In the genomic region with DNA sequence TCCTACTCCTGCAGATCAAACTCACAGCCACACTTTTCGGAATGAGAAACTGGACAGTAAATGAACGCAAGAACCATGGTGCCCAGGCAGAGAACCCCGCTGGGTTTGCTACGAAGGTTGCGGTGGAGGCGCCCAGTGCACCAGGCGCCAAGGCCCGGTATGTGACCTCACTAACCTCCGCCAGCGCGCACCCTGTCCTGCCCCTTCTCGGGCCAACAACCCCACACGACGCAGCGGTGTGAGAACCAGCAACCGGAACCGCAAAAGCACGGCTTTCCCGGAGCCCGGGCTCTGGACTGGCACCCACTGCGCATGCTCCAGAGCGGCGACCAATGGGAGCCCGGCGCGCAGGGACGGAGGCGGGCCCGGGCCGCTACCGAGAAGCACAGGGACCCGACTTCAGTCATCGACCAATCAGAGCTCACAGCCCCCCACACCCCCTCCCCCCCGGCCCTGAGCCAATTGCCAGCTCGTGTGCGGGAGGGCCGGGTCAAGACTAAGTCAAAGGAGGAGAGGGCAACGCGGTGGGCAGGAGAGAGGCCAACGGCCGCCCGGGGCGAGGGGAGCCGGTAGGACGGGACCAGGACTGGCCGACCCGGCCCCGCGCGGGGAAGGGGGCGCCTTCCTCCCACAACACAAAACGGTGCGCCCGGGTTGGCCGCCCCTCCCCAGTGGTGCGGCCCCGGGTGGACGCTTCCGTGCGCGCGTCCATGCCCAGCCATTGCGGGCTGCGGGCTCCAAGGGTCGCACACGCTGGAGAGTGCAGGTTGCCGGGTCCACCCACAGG, we compare ENCODE assay signal across 8 cellular contexts. TPM values are rescaled to one million over a fixed set of nuclear protein-coding genes. Genes with fewer than 3 reads are reported as not detected.
A peak's percentile ranks its signal among the peaks of the same experiment; 100 is the strongest.
DNase-seq lines count a peak whose midpoint lies in the region; ATAC-seq, FAIRE-seq and TF ChIP-seq lines count a peak whose summit lies in the region.

No MANE protein-coding gene starts in this region.

- peak overlapping the region; percentile 98 for H3K9ac ChIP-seq in HepG2 (ENCODE audit: insufficient read depth, low read depth, low read length)

- peaks cover 23% of the 10 kb centered on the region for H3K4me1 ChIP-seq in HepG2 (ENCODE audit: insufficient read depth, low read length)

- H3K36me3 ChIP-seq in HepG2 (replicated peaks in 1 of 2; ENCODE audit: control insufficient read depth in 1 of 2, insufficient read depth in 2 of 2, low read length in 2 of 2), result no peaks in the 10 kb centered on the region

- intact Hi-C loops in HepG2 (cut with micrococcal nuclease; ENCODE audit: unreplicated experiment), result loop anchor here (2.0 kb wide), 1 partner anchor 21 kb away; the partner anchor contains the start of gene SUV39H1

- FAIRE-seq in HepG2 (lab: Jason Lieb, UNC), result no peak

- DNase-seq in NCI-H69 (lab: John Stamatoyannopoulos, UW) (peak; percentile 93), cortex of kidney (lab: John Stamatoyannopoulos, UW) (peak; percentile 21), HepG2 (ENCODE audit: low spot score) (peak; percentile 84)
- DNase-seq in activated CD4-positive, alpha-beta T cell treated with anti-CD3 and anti-CD28 coated beads, Interleukin-2, amount 50 U/mL, for 1 hour, result peak; percentile 85
- DNase-seq in stimulated activated CD4-positive, alpha-beta T cell treated with anti-CD3 and anti-CD28 coated beads, Interleukin-2, amount 100 ng/mL, for 48 hours, result peak; percentile 74 to 79

- POLR2A ChIA-PET in HepG2 (lab: Yijun Ruan, JAX), result interaction anchor here (0.5 to 2.4 kb wide), 26 partner anchors 8 to 604 kb away, joined by 3 to 45 read pairs (median 4); partner anchors contain the start of genes GRIPAP1, HDAC6, PQBP1 and RBM3

- no peaks in the 10 kb centered on the region for H3K27me3 ChIP-seq in HepG2 (ENCODE audit: control insufficient read depth in 1 of 2, insufficient read depth in 2 of 2, low read length in 2 of 2)

- peaks cover 2% of the 10 kb centered on the region for H3K79me2 ChIP-seq in HepG2 (ENCODE audit: insufficient read depth, low read length)

- no CpG with 5 or more reads among the region's 67 CpGs for WGBS in HepG2 (ENCODE audit: low lambda C conversion rate)

- H3K9me3 ChIP-seq in HepG2 (ENCODE audit: low read length), result no peaks in the 10 kb centered on the region

- TF ChIP-seq POLR2A in HepG2 (IDR thresholded peaks at IDR 0.05; ENCODE audit: insufficient read depth in 1 of 2, low read depth in 2 of 2, low read length in 2 of 2), result peak; percentile 78 to 87

- in situ Hi-C loops in HepG2 (cut with HindIII; ENCODE audit: extremely low pct_ligation_motif_present, low pct_unique_long_range_greater_than_20kb), result no loop called here

- CTCF ChIA-PET in HepG2 (lab: Yijun Ruan, JAX; ENCODE audit: low intra/inter-chr PET ratio, low total read pairs), result no interaction called here

- H3K4me2 ChIP-seq in HepG2 (ENCODE audit: low read depth, low read length), result peak overlapping the region; percentile 75

- TF ChIP-seq EP300 in HepG2 (IDR thresholded peaks at IDR 0.05; ENCODE audit: low read depth in 2 of 2, low read length in 2 of 2) (no peak), HepG2 (CRISPR knock-in tag; IDR thresholded peaks at IDR 0.05; ENCODE audit: borderline replicate concordance) (no peak)

- ATAC-seq in GM19395 (IDR thresholded peaks at IDR 0.05; ENCODE audit: unreplicated experiment), result peak; percentile 91
- peak; percentile 91 for ATAC-seq in HG03521 (IDR thresholded peaks at IDR 0.05; ENCODE audit: unreplicated experiment)
- peak; percentile 88 for ATAC-seq in HepG2

- TF ChIP-seq CTCF in C4-2B (conservative IDR thresholded peaks at IDR 0.05), result no peak
- TF ChIP-seq CTCF in HepG2 (CRISPR knock-in tag; IDR thresholded peaks at IDR 0.05), result no peak

- peak overlapping the region; percentile 69 to 93 (median 87) for H3K4me3 ChIP-seq in HepG2 (replicated peaks in 1 of 3; ENCODE audit: insufficient read depth in 1 of 3, low read depth in 2 of 3, low read length in 3 of 3)

- H2AFZ ChIP-seq in HepG2 (ENCODE audit: low read length), result no peak overlapping the region

- no peak for TF ChIP-seq RAD21 in HepG2 (CRISPR knock-in tag; IDR thresholded peaks at IDR 0.05)

- BruUV-seq in HepG2 (replicated peaks; lab: Mats Ljungman, UMichigan), result no TSS peak

- H3K27ac ChIP-seq in C4-2B (peak overlapping the region; percentile 88), HepG2 (ENCODE audit: extremely low read length, insufficient read depth, low read length) (peak overlapping the region; percentile 98)

- no peaks in the 10 kb centered on the region for H4K20me1 ChIP-seq in HepG2 (ENCODE audit: insufficient read depth, low read length)

TF ChIP-seq in HepG2, 621 proteins besides CTCF, POLR2A, EP300 and RAD21 (continues in another document):
- TF ChIP-seq ZNF543 (CRISPR knock-in tag; IDR thresholded peaks at IDR 0.05), result 0 out of 2 replicates have a peak, but pooled peaks have one; percentile 20

RNA-seq across cellular contexts. Expression of gene WAS, which starts 7.3 kb away (rescaled TPM):
- not detected in 2 replicates for total RNA-seq in HepG2 (2016; rRNA removed; fragmentation: Illumina TruSeq; extraction: Trizol)
- not detected in 2 replicates for total RNA-seq in HepG2 (2016; cell fraction: cytosol; rRNA removed; fragmentation: Illumina TruSeq; extraction: Trizol; ENCODE audit: low read depth)
- total RNA-seq in HepG2 (2016; cell fraction: insoluble cytoplasmic fraction; rRNA removed; fragmentation: Illumina TruSeq; extraction: Trizol), result not detected in 2 replicates
- not detected in 2 replicates for total RNA-seq in HepG2 (2016; cell fraction: membrane; rRNA removed; fragmentation: Illumina TruSeq; extraction: Trizol)
- not detected in 2 replicates for total RNA-seq in HepG2 (2016; cell fraction: nucleus; rRNA removed; fragmentation: Illumina TruSeq; extraction: Trizol)
- polyA plus RNA-seq in HepG2 (2011; rRNA removed), result 0.11 and 0.18 TPM in 2 replicates
- 0.03 TPM in 1 of 2 replicates, not detected in the other for polyA plus RNA-seq in HepG2 (2011; cell fraction: cytosol; rRNA removed)
- 0.21 and 0.54 TPM in 2 replicates for polyA plus RNA-seq in HepG2 (2011; cell fraction: nucleus; rRNA removed)
- polyA plus RNA-seq in HepG2 (2012), result 0.21 TPM in 2 replicates
- not detected in 2 replicates for polyA plus RNA-seq in HepG2 (2016; cell fraction: cytosol; fragmentation: Illumina TruSeq; extraction: Trizol; ENCODE audit: low read depth)
- not detected in 2 replicates for polyA plus RNA-seq in HepG2 (2016; cell fraction: insoluble cytoplasmic fraction; fragmentation: Illumina TruSeq; extraction: Trizol; ENCODE audit: low read depth)
- not detected in 2 replicates for polyA plus RNA-seq in HepG2 (2016; cell fraction: membrane; fragmentation: Illumina TruSeq; extraction: Trizol; ENCODE audit: low read depth)
- not detected in 2 replicates for polyA plus RNA-seq in HepG2 (2016; cell fraction: nucleus; fragmentation: Illumina TruSeq; extraction: Trizol; ENCODE audit: insufficient read depth, low read depth)
- 0.08 and 0.09 TPM in 2 replicates for polyA minus RNA-seq in HepG2 (2011; rRNA and poly(A)+ RNA removed; ENCODE audit: low replicate concordance)
- not detected in 2 replicates for polyA minus RNA-seq in HepG2 (2011; cell fraction: cytosol; rRNA and poly(A)+ RNA removed)
- polyA minus RNA-seq in HepG2 (2011; cell fraction: nucleus; rRNA and poly(A)+ RNA removed), result not detected in 2 replicates

RNA-seq across cellular contexts. Expression of gene SUV39H1, which starts 20.2 kb away (rescaled TPM):
- 9.9 and 10.1 TPM in 2 replicates for total RNA-seq in HepG2 (2016; rRNA removed; fragmentation: Illumina TruSeq; extraction: Trizol)
- 1.2 and 1.6 TPM in 2 replicates for total RNA-seq in HepG2 (2016; cell fraction: cytosol; rRNA removed; fragmentation: Illumina TruSeq; extraction: Trizol; ENCODE audit: low read depth)
- 9.2 and 10.1 TPM in 2 replicates for total RNA-seq in HepG2 (2016; cell fraction: insoluble cytoplasmic fraction; rRNA removed; fragmentation: Illumina TruSeq; extraction: Trizol)
- total RNA-seq in HepG2 (2016; cell fraction: membrane; rRNA removed; fragmentation: Illumina TruSeq; extraction: Trizol), result 5.1 and 5.5 TPM in 2 replicates
- total RNA-seq in HepG2 (2016; cell fraction: nucleus; rRNA removed; fragmentation: Illumina TruSeq; extraction: Trizol), result 7.0 and 7.4 TPM in 2 replicates
- polyA plus RNA-seq in HepG2 (2011; rRNA removed), result 3.2 and 5.2 TPM in 2 replicates
- 2.8 and 5.0 TPM in 2 replicates for polyA plus RNA-seq in HepG2 (2011; cell fraction: cytosol; rRNA removed)
- polyA plus RNA-seq in HepG2 (2011; cell fraction: nucleus; rRNA removed), result 5.5 and 9.7 TPM in 2 replicates
- polyA plus RNA-seq in HepG2 (2012), result 2.7 and 4.7 TPM in 2 replicates
- 1.3 and 1.5 TPM in 2 replicates for polyA plus RNA-seq in HepG2 (2016; cell fraction: cytosol; fragmentation: Illumina TruSeq; extraction: Trizol; ENCODE audit: low read depth)
- 8.6 and 12.5 TPM in 2 replicates for polyA plus RNA-seq in HepG2 (2016; cell fraction: insoluble cytoplasmic fraction; fragmentation: Illumina TruSeq; extraction: Trizol; ENCODE audit: low read depth)
- 3.6 and 3.7 TPM in 2 replicates for polyA plus RNA-seq in HepG2 (2016; cell fraction: membrane; fragmentation: Illumina TruSeq; extraction: Trizol; ENCODE audit: low read depth)
- 13.6 and 14.6 TPM in 2 replicates for polyA plus RNA-seq in HepG2 (2016; cell fraction: nucleus; fragmentation: Illumina TruSeq; extraction: Trizol; ENCODE audit: insufficient read depth, low read depth)
- polyA minus RNA-seq in HepG2 (2011; rRNA and poly(A)+ RNA removed; ENCODE audit: low replicate concordance), result 9.3 and 68.5 TPM in 2 replicates
- 3.1 and 5.0 TPM in 2 replicates for polyA minus RNA-seq in HepG2 (2011; cell fraction: cytosol; rRNA and poly(A)+ RNA removed)
- 3.9 and 4.2 TPM in 2 replicates for polyA minus RNA-seq in HepG2 (2011; cell fraction: nucleus; rRNA and poly(A)+ RNA removed)

Comparison
In these comparisons a context has a peak if more than half of its experiments do, and no peak if none do; other contexts are left out.
1. Peak in every context shown above with its lines: DNase-seq, ATAC-seq, H3K4me3 ChIP-seq and H3K27ac ChIP-seq.
2. DNase-seq: peak in every context shown above with its lines; median percentile 93 in NCI-H69; 85 in activated CD4-positive, alpha-beta T cell treated with anti-CD3 and anti-CD28 coated beads, Interleukin-2, amount 50 U/mL, for 1 hour; 84 in HepG2; 76 in stimulated activated CD4-positive, alpha-beta T cell treated with anti-CD3 and anti-CD28 coated beads, Interleukin-2, amount 100 ng/mL, for 48 hours; 21 in cortex of kidney.